In genomic region chr7:18755793-18756192, GRCh38 we compare ENCODE assay signal across 17 cellular contexts.
"Had no signal": no experiment of that assay in that cellular context is flagged by ENCODE, and none has a peak within 500 bp of the region (broad histone marks: within the 10 kb centered on the region; RNA-seq: fewer than 3 reads in every experiment).

No MANE protein-coding gene starts in this region.

- H3K9me3 ChIP-seq: SJCRH30 had no signal

- DNase-seq: KBM-7, NCI-H1092, NCI-H1105 treated with DMSO at 0.1 percent for 48 hours, NCI-H1417 treated with DMSO at 0.1 percent for 48 hours, NCI-H146, NCI-H1694 treated with DMSO at 0.1 percent for 48 hours, NCI-H1930, NCI-H2081, NCI-H2107, NCI-H2227 treated with DMSO at 0.1 percent for 48 hours, NCI-H524, NCI-H69, NCI-H774, Peyer's patch, SHP77 treated with DMSO at 0.1 percent for 48 hours, SJCRH30 had no signal

- H3K27me3 ChIP-seq: Peyer's patch, SJCRH30 had no signal

- H3K36me3 ChIP-seq: Peyer's patch, SJCRH30 had no signal

- H3K4me1 ChIP-seq: Peyer's patch, SJCRH30 had no signal

- ATAC-seq: Right ventricle myocardium inferior had no signal

- H3K4me3 ChIP-seq: Peyer's patch, SJCRH30 had no signal

- H3K27ac ChIP-seq: Peyer's patch, SJCRH30 had no signal
